16 cellular contexts compared by ENCODE assay signal in the genomic region with DNA sequence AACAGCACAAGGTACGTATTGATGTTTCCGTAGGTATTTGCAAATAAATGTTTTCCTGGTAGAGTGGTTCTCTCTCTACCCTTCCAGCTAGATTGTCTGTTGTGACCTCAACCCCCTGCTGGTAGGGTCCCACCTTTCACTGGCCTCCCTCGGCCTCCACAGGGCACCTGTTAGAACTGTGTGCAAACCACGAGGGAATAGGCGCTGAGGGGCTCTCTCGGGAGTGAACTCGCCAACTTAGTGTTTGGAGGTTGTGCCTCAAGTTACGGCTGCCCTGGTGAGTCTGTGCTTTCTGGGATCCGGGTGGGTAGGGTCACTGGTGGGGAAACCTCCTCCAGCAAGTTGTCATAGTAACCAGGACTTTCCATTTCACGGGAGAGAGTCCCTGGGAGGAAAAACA.
DNase-seq lines count a peak whose midpoint lies in the region; ATAC-seq and TF ChIP-seq lines count a peak whose summit lies in the region.
"Had no signal": no experiment of that assay in that cellular context is flagged by ENCODE, and none has a peak within 500 bp of the region (broad histone marks: within the 10 kb centered on the region; RNA-seq: fewer than 3 reads in every experiment).

No MANE protein-coding gene starts in this region.

- H3K9ac ChIP-seq in DND-41 (ENCODE audit: low read depth, low read length) = peak overlapping the region; percentile 25

- peak overlapping the region; percentile 76 for H3K27ac ChIP-seq in DND-41 (ENCODE audit: low read length)
- H3K27ac ChIP-seq in spleen = no peak overlapping the region

- peaks cover 4% of the 10 kb centered on the region for H3K27me3 Mint-ChIP-seq in dendritic cell treated with granulocyte-macrophage colony-stimulating factor and Interleukin-4, amounts not matched to agents 40 ng/mL and 50 ng/mL, for 4 days
- H3K27me3 Mint-ChIP-seq: CD8-positive, alpha-beta memory T cell had no signal

- H3K27me3 ChIP-seq in DND-41 (ENCODE audit: insufficient read depth, low read length, poor library complexity) (no peaks in the 10 kb centered on the region), spleen (replicated peaks in 1 of 7) (no peaks in the 10 kb centered on the region), H7 (ENCODE audit: control insufficient read depth, insufficient read depth, low read length) (no peaks in the 10 kb centered on the region)

- H3K79me2 ChIP-seq in DND-41 (ENCODE audit: insufficient read depth, low read length) = peaks cover 82% of the 10 kb centered on the region

- H2AFZ ChIP-seq in DND-41 (ENCODE audit: low read depth, low read length) = no peak overlapping the region

- peak overlapping the region; percentile 10; the same call in 1 of the 2 replicates for H3K4me2 ChIP-seq in DND-41 (ENCODE audit: insufficient read depth, low read length)

- no peak for TF ChIP-seq POLR2A in spleen (IDR thresholded peaks at IDR 0.05)

- intact Hi-C loops in dendritic cell treated with granulocyte-macrophage colony-stimulating factor and Interleukin-4, amounts not matched to agents 40 ng/mL and 50 ng/mL, for 4 days (cut with micrococcal nuclease) = no loop called here
- intact Hi-C loops in spleen (cut with DNase I; ENCODE audit: low total_unique reads) = no loop called here

- no peaks in the 10 kb centered on the region for H3K36me3 Mint-ChIP-seq in dendritic cell treated with granulocyte-macrophage colony-stimulating factor and Interleukin-4, amounts not matched to agents 40 ng/mL and 50 ng/mL, for 4 days (ENCODE audit: low read depth)

- no peaks in the 10 kb centered on the region for H3K9me3 Mint-ChIP-seq in dendritic cell treated with granulocyte-macrophage colony-stimulating factor and Interleukin-4, amounts not matched to agents 40 ng/mL and 50 ng/mL, for 4 days
- H3K9me3 Mint-ChIP-seq: CD8-positive, alpha-beta memory T cell; H9 had no signal

- H3K36me3 ChIP-seq in DND-41 (ENCODE audit: insufficient read depth, low read length) (peaks cover 28% of the 10 kb centered on the region), spleen (no peaks in the 10 kb centered on the region), H7 (replicated peaks; ENCODE audit: control insufficient read depth, insufficient read depth, low read length) (no peaks in the 10 kb centered on the region)

- TF ChIP-seq CTCF in DND-41 (IDR thresholded peaks at IDR 0.05; ENCODE audit: borderline replicate concordance, extremely low read depth, low read length, poor library complexity, severe bottlenecking) (peak; percentile 38), spleen (IDR thresholded peaks at IDR 0.05 in 8 of 11, conservative IDR thresholded peaks at IDR 0.05 in 3 of 11) (no peak)

- peak; percentile 47 for DNase-seq in activated effector memory CD4-positive, alpha-beta T cell treated with anti-CD3 and anti-CD28 coated beads, Interleukin-2, amount 50 U/mL, for 16 hours
- DNase-seq in activated effector memory CD4-positive, alpha-beta T cell treated with Interleukin-2 at 50 U/mL for 16 hours = no peak
- DNase-seq in DND-41 (peak; percentile 75), spleen (peak; percentile 25), H7 (no peak)
- DNase-seq in activated CD4-positive, alpha-beta T cell treated with anti-CD3 and anti-CD28 coated beads, Interleukin-2, amount 50 U/mL, for 1 hour = no peak
- DNase-seq: CD8-positive, alpha-beta memory T cell; GDM1; H9; KG1; NCI-H1048; NCI-H146; NCI-H2029 treated with DMSO at 0.1 percent for 48 hours; NCI-H524 had no signal

- no peak overlapping the region for H3K4me3 Mint-ChIP-seq in dendritic cell treated with granulocyte-macrophage colony-stimulating factor and Interleukin-4, amounts not matched to agents 40 ng/mL and 50 ng/mL, for 4 days
- H3K4me3 Mint-ChIP-seq: H9 had no signal

- H3K27ac Mint-ChIP-seq in dendritic cell treated with granulocyte-macrophage colony-stimulating factor and Interleukin-4, amounts not matched to agents 40 ng/mL and 50 ng/mL, for 4 days = peak overlapping the region; percentile 10
- H3K27ac Mint-ChIP-seq: H9 had no signal

- H3K9me3 ChIP-seq in DND-41 (ENCODE audit: insufficient read depth, low read length, severe bottlenecking) = no peaks in the 10 kb centered on the region
- no peaks in the 10 kb centered on the region for H3K9me3 ChIP-seq in spleen

- H4K20me1 ChIP-seq in DND-41 (ENCODE audit: insufficient read depth, low read length) = no peaks in the 10 kb centered on the region; the same call in 1 of the 2 replicates

- H3K4me1 Mint-ChIP-seq in dendritic cell treated with granulocyte-macrophage colony-stimulating factor and Interleukin-4, amounts not matched to agents 40 ng/mL and 50 ng/mL, for 4 days (ENCODE audit: low read depth) = peaks cover 64% of the 10 kb centered on the region
- H3K4me1 Mint-ChIP-seq: H9 had no signal

- peaks cover 75% of the 10 kb centered on the region for H3K4me1 ChIP-seq in DND-41 (ENCODE audit: insufficient read depth, low read length)
- H3K4me1 ChIP-seq in spleen = peaks cover 9 to 43% (median 29%) of the 10 kb centered on the region in 6 donors

- 85 to 91% (median 88%) methylated on average over 10 of the region's 10 CpGs for WGBS in spleen, 5 donors

- H3K4me3 ChIP-seq in DND-41 (ENCODE audit: low read depth in 1 of 2, low read length in 2 of 2) (no peak overlapping the region), spleen (no peak overlapping the region), H7 (ENCODE audit: insufficient read depth, low read depth, low read length) (no peak overlapping the region)

- ATAC-seq in DND-41 (ENCODE audit: insufficient read depth, low read depth) = peak; percentile 73
- no peak for ATAC-seq in GM21423 (IDR thresholded peaks at IDR 0.05; ENCODE audit: unreplicated experiment)

Comparison
In these comparisons a context has a peak if more than half of its experiments do, and no peak if none do; other contexts are left out.
1. DNase-seq: peak in activated effector memory CD4-positive, alpha-beta T cell treated with anti-CD3 and anti-CD28 coated beads, Interleukin-2, amount 50 U/mL, for 16 hours (single experiment), DND-41 (single experiment) and spleen (single experiment); none in activated effector memory CD4-positive, alpha-beta T cell treated with Interleukin-2 at 50 U/mL for 16 hours (single experiment), activated CD4-positive, alpha-beta T cell treated with anti-CD3 and anti-CD28 coated beads, Interleukin-2, amount 50 U/mL, for 1 hour (single experiment) and H7 (single experiment).